10 cellular contexts compared by ENCODE assay signal in the genomic region with DNA sequence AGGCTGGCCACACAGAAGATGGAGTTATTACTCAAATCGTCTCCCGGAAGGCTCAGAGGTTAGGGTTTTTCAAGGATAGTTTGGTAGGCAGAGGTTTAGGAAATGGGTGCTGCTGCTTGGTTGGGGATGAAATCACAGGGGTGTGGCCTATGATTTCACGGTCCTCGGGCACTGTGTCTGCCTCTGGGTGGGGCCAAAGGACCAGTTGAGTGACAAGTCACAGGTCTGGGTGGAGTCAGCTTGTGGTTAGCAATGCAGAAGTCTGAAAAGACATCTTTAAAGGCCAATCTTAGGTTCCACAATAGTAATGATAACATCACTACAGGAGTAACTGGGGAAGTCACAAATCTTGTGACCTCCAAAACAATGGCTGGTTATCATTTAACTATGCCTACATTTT.
DNase-seq lines count a peak whose midpoint lies in the region; ATAC-seq and TF ChIP-seq lines count a peak whose summit lies in the region.
"Had no signal": no experiment of that assay in that cellular context is flagged by ENCODE, and none has a peak within 500 bp of the region (broad histone marks: within the 10 kb centered on the region; RNA-seq: fewer than 3 reads in every experiment).

No MANE protein-coding gene starts in this region.

- ATAC-seq in GM21619 (IDR thresholded peaks at IDR 0.05; ENCODE audit: unreplicated experiment) (peak; percentile 65), GM21528 (IDR thresholded peaks at IDR 0.05; ENCODE audit: low FRiP score, unreplicated experiment) (no peak)

- H3K9me3 ChIP-seq in colonic mucosa: no peaks in the 10 kb centered on the region
- H3K9me3 ChIP-seq: heart left ventricle had no signal

- H3K4me1 ChIP-seq in colonic mucosa: no peaks in the 10 kb centered on the region
- H3K4me1 ChIP-seq: heart left ventricle had no signal

- H3K9ac ChIP-seq in colonic mucosa (ENCODE audit: low read depth in 2 of 2, low read length in 2 of 2): no peak overlapping the region

- H3K27me3 ChIP-seq in colonic mucosa: no peaks in the 10 kb centered on the region
- H3K27me3 ChIP-seq: heart left ventricle had no signal

- H3K4me3 ChIP-seq in GM12865 (ENCODE audit: low read depth, low read length) (no peak overlapping the region), colonic mucosa (no peak overlapping the region), coronary artery (no peak overlapping the region)
- H3K4me3 ChIP-seq: heart left ventricle had no signal

- intact Hi-C loops in colonic mucosa (cut with DNase I): no loop called here

- H3K27ac ChIP-seq in colonic mucosa: no peak overlapping the region
- no peak overlapping the region for H3K27ac ChIP-seq in coronary artery
- H3K27ac ChIP-seq: heart left ventricle had no signal

- DNase-seq in GM12865 (ENCODE audit: low read depth) (peak; percentile 50), HT1080 (ENCODE audit: low read depth) (peak; percentile 53), colonic mucosa (peak; percentile 60), NCI-H187 (lab: John Stamatoyannopoulos, UW) (no peak), GOT3 (lab: John Stamatoyannopoulos, UW) (no peak), coronary artery (ENCODE audit: low spot score) (no peak)
- DNase-seq: activated naive CD4-positive, alpha-beta T cell treated with Interleukin-2 at 50 U/mL for 16 hours had no signal

- H3K36me3 ChIP-seq in colonic mucosa: no peaks in the 10 kb centered on the region
- H3K36me3 ChIP-seq: heart left ventricle had no signal

- TF ChIP-seq CTCF in GM12865 (IDR thresholded peaks at IDR 0.05; ENCODE audit: insufficient read depth, low read depth, low read length, missing control alignments) (no peak), colonic mucosa (IDR thresholded peaks at IDR 0.05) (no peak), coronary artery (IDR thresholded peaks at IDR 0.05) (no peak)

Comparison
In these comparisons a context has a peak if more than half of its experiments do, and no peak if none do; other contexts are left out.
1. DNase-seq: peak in GM12865 (single experiment), HT1080 (single experiment) and colonic mucosa (single experiment); none in NCI-H187 (0 of 2), GOT3 (single experiment) and coronary artery (single experiment).